Comparison of ENCODE assay signal across 33 cellular contexts in the genomic region with DNA sequence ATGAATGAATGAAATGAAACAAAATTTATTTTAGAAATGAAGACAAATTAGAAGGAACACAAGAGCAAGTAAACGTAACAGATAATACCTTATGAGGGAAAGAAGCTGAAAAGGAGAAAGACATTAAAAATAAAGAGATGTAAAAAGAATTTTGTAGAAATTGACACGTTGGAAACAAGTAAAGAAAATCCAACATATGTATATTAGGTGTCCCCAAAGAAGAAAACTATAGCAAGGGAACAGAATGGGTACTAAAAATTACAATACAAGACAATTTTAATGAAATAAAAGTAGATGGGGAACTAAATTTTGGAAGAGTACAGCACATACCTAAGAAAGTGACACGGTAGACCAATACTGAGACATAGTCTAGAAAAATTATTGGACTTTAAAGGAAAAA.
"Had no signal": no experiment of that assay in that cellular context is flagged by ENCODE, and none has a peak within 500 bp of the region (broad histone marks: within the 10 kb centered on the region; RNA-seq: fewer than 3 reads in every experiment).

No MANE protein-coding gene starts in this region.

- DNase-seq: activated B cell treated with CpG ODN at 0.5 μM for 24 hours; activated CD4-positive, alpha-beta memory T cell treated with anti-CD3 and anti-CD28 coated beads for 36 hours; activated CD4-positive, alpha-beta T cell treated with anti-CD3 and anti-CD28 coated beads for 4 hours; activated CD4-positive, alpha-beta T cell treated with anti-CD3 and anti-CD28 coated beads, Interleukin-2, amount 10 ng/mL, durations not matched to agents 24 days and 14 days; activated CD4-positive, alpha-beta T cell treated with anti-CD3 and anti-CD28 coated beads, Interleukin-2, amount 50 U/mL, for 1 hour; activated CD4-positive, alpha-beta T cell treated with anti-CD3 and anti-CD28 coated beads, Interleukin-2, amount 50 U/mL, for 4 hours; activated CD4-positive, CD25-positive, alpha-beta regulatory T cell treated with anti-CD3 and anti-CD28 coated beads, Interleukin-2, amount 50 U/mL, for 72 hours; activated CD8-positive, alpha-beta memory T cell treated with anti-CD3 and anti-CD28 coated beads, Interleukin-2, amount 10 ng/mL, durations not matched to agents 7 days and 5 days; activated CD8-positive, alpha-beta memory T cell treated with anti-CD3 and anti-CD28 coated beads, Interleukin-2, amount 50 U/mL, for 48 hours; activated CD8-positive, alpha-beta T cell treated with anti-CD3 and anti-CD28 coated beads for 36 hours; activated effector memory CD4-positive, alpha-beta T cell treated with Interleukin-2 at 50 U/mL for 16 hours; activated gamma-delta T cell; activated naive CD4-positive, alpha-beta T cell treated with anti-CD3 and anti-CD28 coated beads, Interleukin-2, amount 10 ng/mL, durations not matched to agents 7 days and 5 days; activated naive CD4-positive, alpha-beta T cell treated with Interleukin-2 at 50 U/mL for 16 hours; activated naive CD8-positive, alpha-beta T cell treated with anti-CD3 and anti-CD28 coated beads for 36 hours; activated T-cell treated with anti-CD3 and anti-CD28 coated beads, Interleukin-2, amount 50 U/mL, for 24 hours; amygdala; anterior cingulate cortex; caudate nucleus; cerebellar nuclear complex; SW 1271; T-helper 1 cell; T-helper 2 cell; T-helper 9 cell had no signal

- ATAC-seq: activated CD8-positive, alpha-beta memory T cell treated with anti-CD3 and anti-CD28 coated beads, Interleukin-2, amount 10 ng/mL, durations not matched to agents 7 days and 5 days; activated CD8-positive, alpha-beta T cell treated with anti-CD3 and anti-CD28 coated beads for 36 hours had no signal

- H3K27ac Mint-ChIP-seq: activated B cell treated with CpG ODN at 0.5 μM for 24 hours; activated CD4-positive, alpha-beta memory T cell treated with anti-CD3 and anti-CD28 coated beads for 36 hours; activated CD4-positive, alpha-beta T cell treated with anti-CD3 and anti-CD28 coated beads, Interleukin-2, amount 10 ng/mL, durations not matched to agents 24 days and 14 days; activated CD8-positive, alpha-beta memory T cell treated with anti-CD3 and anti-CD28 coated beads, Interleukin-2, amount 10 ng/mL, durations not matched to agents 7 days and 5 days; activated CD8-positive, alpha-beta T cell treated with anti-CD3 and anti-CD28 coated beads for 36 hours; activated naive CD4-positive, alpha-beta T cell treated with anti-CD3 and anti-CD28 coated beads, Interleukin-2, amount 10 ng/mL, durations not matched to agents 7 days and 5 days; activated naive CD4-positive, alpha-beta T cell treated with anti-CD3 and anti-CD28 coated beads, Interleukin-2, amount 50 U/mL, for 24 hours; activated naive CD8-positive, alpha-beta T cell treated with anti-CD3 and anti-CD28 coated beads for 36 hours; activated T-cell treated with anti-CD3 and anti-CD28 coated beads, Interleukin-2, amount 50 U/mL, for 24 hours; activated T-helper 2 cell treated with anti-CD3 and anti-CD28 coated beads, Interferon-gamma antibody, Interleukin-2, Interleukin-4, amounts not matched to agents 10 μg/mL and 5 μg/mL and 100 μg/mL, durations not matched to agents 14 hours and 24 hours and 36 hours; brain; T-helper 1 cell treated with Interleukin-12 subunit alpha and Interleukin-12 subunit beta and Interleukin-4 antibody, amounts not matched to agents 30 μg/mL and 1 μg/mL, for 36 hours; T-helper 2 cell treated with Interferon-gamma antibody and Interleukin-4, amounts not matched to agents 5 μg/mL and 100 μg/mL, for 36 hours had no signal

- H3K4me3 Mint-ChIP-seq: activated B cell treated with CpG ODN at 0.5 μM for 24 hours; activated CD4-positive, alpha-beta memory T cell treated with anti-CD3 and anti-CD28 coated beads for 36 hours; activated CD4-positive, alpha-beta T cell treated with anti-CD3 and anti-CD28 coated beads, Interleukin-2, amount 10 ng/mL, durations not matched to agents 24 days and 14 days; activated CD8-positive, alpha-beta memory T cell treated with anti-CD3 and anti-CD28 coated beads, Interleukin-2, amount 10 ng/mL, durations not matched to agents 7 days and 5 days; activated CD8-positive, alpha-beta T cell treated with anti-CD3 and anti-CD28 coated beads for 36 hours; activated naive CD4-positive, alpha-beta T cell treated with anti-CD3 and anti-CD28 coated beads, Interleukin-2, amount 10 ng/mL, durations not matched to agents 7 days and 5 days; activated naive CD4-positive, alpha-beta T cell treated with anti-CD3 and anti-CD28 coated beads, Interleukin-2, amount 50 U/mL, for 24 hours; activated naive CD8-positive, alpha-beta T cell treated with anti-CD3 and anti-CD28 coated beads for 36 hours; activated T-cell treated with anti-CD3 and anti-CD28 coated beads, Interleukin-2, amount 50 U/mL, for 24 hours; brain; central memory CD8-positive, alpha-beta T cell; T-helper 1 cell treated with Interleukin-12 subunit alpha and Interleukin-12 subunit beta and Interleukin-4 antibody, amounts not matched to agents 30 μg/mL and 1 μg/mL, for 36 hours; T-helper 2 cell treated with Interferon-gamma antibody and Interleukin-4, amounts not matched to agents 5 μg/mL and 100 μg/mL, for 36 hours had no signal

- H3K4me1 ChIP-seq: ascending aorta had no signal

- H3K9me3 ChIP-seq: ascending aorta had no signal

- H3K9me3 Mint-ChIP-seq: activated CD4-positive, alpha-beta memory T cell treated with anti-CD3 and anti-CD28 coated beads for 36 hours; activated CD4-positive, alpha-beta T cell treated with anti-CD3 and anti-CD28 coated beads, Interleukin-2, amount 10 ng/mL, durations not matched to agents 24 days and 14 days; activated CD8-positive, alpha-beta T cell treated with anti-CD3 and anti-CD28 coated beads for 36 hours; activated naive CD4-positive, alpha-beta T cell treated with anti-CD3 and anti-CD28 coated beads, Interleukin-2, amount 10 ng/mL, durations not matched to agents 7 days and 5 days; activated naive CD4-positive, alpha-beta T cell treated with anti-CD3 and anti-CD28 coated beads, Interleukin-2, amount 50 U/mL, for 24 hours; activated naive CD8-positive, alpha-beta T cell treated with anti-CD3 and anti-CD28 coated beads for 36 hours; activated T-cell treated with anti-CD3 and anti-CD28 coated beads, Interleukin-2, amount 50 U/mL, for 24 hours; central memory CD8-positive, alpha-beta T cell; T-helper 1 cell treated with Interleukin-12 subunit alpha and Interleukin-12 subunit beta and Interleukin-4 antibody, amounts not matched to agents 30 μg/mL and 1 μg/mL, for 36 hours had no signal

- H3K4me3 ChIP-seq: ascending aorta, cardiac muscle cell had no signal

- H3K36me3 ChIP-seq: ascending aorta, cardiac muscle cell had no signal

- H3K36me3 Mint-ChIP-seq: activated CD4-positive, alpha-beta memory T cell treated with anti-CD3 and anti-CD28 coated beads for 36 hours had no signal

- H3K27me3 Mint-ChIP-seq: activated B cell treated with CpG ODN at 0.5 μM for 24 hours; activated CD4-positive, alpha-beta memory T cell treated with anti-CD3 and anti-CD28 coated beads for 36 hours; activated CD4-positive, alpha-beta T cell treated with anti-CD3 and anti-CD28 coated beads, Interleukin-2, amount 10 ng/mL, durations not matched to agents 24 days and 14 days; activated CD8-positive, alpha-beta memory T cell treated with anti-CD3 and anti-CD28 coated beads, Interleukin-2, amount 10 ng/mL, durations not matched to agents 7 days and 5 days; activated CD8-positive, alpha-beta T cell treated with anti-CD3 and anti-CD28 coated beads for 36 hours; activated naive CD4-positive, alpha-beta T cell treated with anti-CD3 and anti-CD28 coated beads, Interleukin-2, amount 10 ng/mL, durations not matched to agents 7 days and 5 days; activated naive CD4-positive, alpha-beta T cell treated with anti-CD3 and anti-CD28 coated beads, Interleukin-2, amount 50 U/mL, for 24 hours; activated naive CD8-positive, alpha-beta T cell treated with anti-CD3 and anti-CD28 coated beads for 36 hours; activated T-cell treated with anti-CD3 and anti-CD28 coated beads, Interleukin-2, amount 50 U/mL, for 24 hours; brain; central memory CD8-positive, alpha-beta T cell had no signal

- H3K27ac ChIP-seq: ascending aorta, cardiac muscle cell, VCaP had no signal
